8 cellular contexts compared by ENCODE assay signal in genomic region chr12:53659011-53659551, GRCh38. TPM values are rescaled to one million over a fixed set of nuclear protein-coding genes. Genes with fewer than 3 reads are reported as not detected.
DNase-seq lines count a peak whose midpoint lies in the region; ATAC-seq and TF ChIP-seq lines count a peak whose summit lies in the region.

No MANE protein-coding gene starts in this region.

- no peaks in the 10 kb centered on the region for H3K27me3 Mint-ChIP-seq in WTC11 (ENCODE audit: low read depth)

- peaks cover 16% of the 10 kb centered on the region for H3K36me3 Mint-ChIP-seq in WTC11

- CTCF ChIA-PET in WTC11 (lab: Charles Lee) = interaction anchor here (0.6 to 3.3 kb wide), 4 partner anchors 17 to 116 kb away, joined by 3 to 24 read pairs (median 12); partner anchors contain the start of gene ATP5MC2

- TF ChIP-seq CTCF in WTC11 (IDR thresholded peaks at IDR 0.05) (no peak), left ventricle myocardium inferior (IDR thresholded peaks at IDR 0.05; ENCODE audit: borderline replicate concordance) (no peak), GM10266 (IDR thresholded peaks at IDR 0.05; ENCODE audit: control insufficient read depth, insufficient read depth, low read depth, missing control alignments) (no peak), omental fat pad (IDR thresholded peaks at IDR 0.05) (no peak)

- peaks cover 14% of the 10 kb centered on the region for H3K4me1 Mint-ChIP-seq in WTC11

- H3K4me3 ChIP-seq in HUES48 (ENCODE audit: low read depth, low read length) (no peak overlapping the region), left ventricle myocardium inferior (peak overlapping the region; percentile 46)

- ATAC-seq in WTC11 (peak; percentile 92), omental fat pad (ENCODE audit: low FRiP score) (no peak)

- H3K9me3 Mint-ChIP-seq in WTC11 = no peaks in the 10 kb centered on the region

- H3K27ac ChIP-seq in HUES48 (ENCODE audit: low read depth, low read length) (peak overlapping the region; percentile 94), left ventricle myocardium inferior (replicated peaks) (peak overlapping the region; percentile 91)

- H3K4me1 ChIP-seq in HUES48 (ENCODE audit: control insufficient read depth, insufficient read depth, low read length) = peaks cover 15% of the 10 kb centered on the region
- peaks cover 35% of the 10 kb centered on the region for H3K4me1 ChIP-seq in left ventricle myocardium inferior

- H3K36me3 ChIP-seq in HUES48 (ENCODE audit: control insufficient read depth, insufficient read depth, low read length) (peaks cover 10% of the 10 kb centered on the region; the same call in 1 of the 2 replicates), left ventricle myocardium inferior (peaks cover 13% of the 10 kb centered on the region)

- intact Hi-C loops in left ventricle myocardium inferior (cut with micrococcal nuclease) = no loop called here

- peak overlapping the region; percentile 96 for H3K27ac Mint-ChIP-seq in WTC11

- peak overlapping the region; percentile 30; the same call in 1 of the 2 replicates for H3K9ac ChIP-seq in HUES48 (ENCODE audit: low read depth, low read length)

- DNase-seq in WTC11 (ENCODE audit: low spot score) (no peak), left ventricle myocardium inferior (no peak), renal cortical epithelial cell (ENCODE audit: low read depth) (peak; percentile 85), GM10266 (ENCODE audit: extremely low spot score) (no peak), EL (no peak), omental fat pad (ENCODE audit: low spot score) (no peak)
- no peak for DNase-seq in stimulated activated CD4-positive, alpha-beta T cell treated with anti-CD3 and anti-CD28 coated beads, Interleukin-4, amount 100 ng/mL, for 4 hours

- H3K27me3 ChIP-seq in HUES48 (ENCODE audit: control insufficient read depth, insufficient read depth, low read length) (no peaks in the 10 kb centered on the region), left ventricle myocardium inferior (ENCODE audit: low read depth) (no peaks in the 10 kb centered on the region)

- H3K9me3 ChIP-seq in HUES48 (ENCODE audit: control insufficient read depth, insufficient read depth, low read length) (no peaks in the 10 kb centered on the region), left ventricle myocardium inferior (replicated peaks) (no peaks in the 10 kb centered on the region)

- POLR2A ChIA-PET in WTC11 (lab: Charles Lee) = interaction anchor here (1.5 to 2.1 kb wide), 2 partner anchors 17 to 19 kb away, joined by 4 to 9 read pairs; partner anchors contain the start of gene ATP5MC2

- no peak overlapping the region for H3K4me3 Mint-ChIP-seq in WTC11

TF ChIP-seq in WTC11, 78 proteins besides CTCF, POLR2A, EP300 and RAD21:
- TF ChIP-seq IRF1 (CRISPR knock-in tag; IDR thresholded peaks at IDR 0.05) (no peak), ESRRA (CRISPR knock-in tag; IDR thresholded peaks at IDR 0.05; ENCODE audit: borderline replicate concordance) (no peak), JUN (CRISPR knock-in tag; IDR thresholded peaks at IDR 0.05) (no peak), RELA (CRISPR knock-in tag; IDR thresholded peaks at IDR 0.05; ENCODE audit: borderline replicate concordance) (no peak), ZNF121 (CRISPR knock-in tag; IDR thresholded peaks at IDR 0.05) (no peak), ZBTB43 (CRISPR knock-in tag; IDR thresholded peaks at IDR 0.05) (no peak), MXD4 (CRISPR knock-in tag; IDR thresholded peaks at IDR 0.05; ENCODE audit: borderline replicate concordance) (no peak), SMAD3 (CRISPR knock-in tag; IDR thresholded peaks at IDR 0.05; ENCODE audit: borderline replicate concordance) (no peak)

RNA-seq across cellular contexts. Expression of gene ATP5MC2, which starts 16.8 kb away (rescaled TPM):
- total RNA-seq in WTC11 (2021) (411 to 527 TPM (median 517 TPM) in 3 replicates), left ventricle myocardium inferior (534 TPM), renal cortical epithelial cell (102 and 104 TPM in 2 replicates), omental fat pad (100 to 1,000 TPM; 194 to 295 (median 245) TPM)

RNA-seq across cellular contexts. Expression of gene ATF7, which starts 32.9 kb away (rescaled TPM):
- total RNA-seq in WTC11 (2021) (16.3 to 20.3 TPM (median 19.7 TPM) in 3 replicates), left ventricle myocardium inferior (29.8 TPM), renal cortical epithelial cell (7.3 and 12.8 TPM in 2 replicates), omental fat pad (10 to 100 TPM; 22.5 to 38.3 (median 29.9) TPM)
